ENCODE assay signal across 9 cellular contexts in genomic region chr20:1225263-1225728, GRCh38. TPM values are rescaled to one million over a fixed set of nuclear protein-coding genes. Genes with fewer than 3 reads are reported as not detected.
A peak's percentile ranks its signal among the peaks of the same experiment; 100 is the strongest.
DNase-seq lines count a peak whose midpoint lies in the region; ATAC-seq and TF ChIP-seq lines count a peak whose summit lies in the region.
"Had no signal": no experiment of that assay in that cellular context is flagged by ENCODE, and none has a peak within 500 bp of the region (broad histone marks: within the 10 kb centered on the region; RNA-seq: fewer than 3 reads in every experiment).

No MANE protein-coding gene starts in this region.

- H3K27ac ChIP-seq in liver (ENCODE audit: low read depth in 1 of 2, low read length in 2 of 2) (no peak overlapping the region), upper lobe of right lung (no peak overlapping the region), thyroid gland (no peak overlapping the region)

- no peak for DNase-seq in activated naive CD4-positive, alpha-beta T cell (lab: John Stamatoyannopoulos, UW)
- no peak for DNase-seq in activated naive CD8-positive, alpha-beta T cell treated with anti-CD3 and anti-CD28 coated beads, Interleukin-2, amount 10 ng/mL, durations not matched to agents 7 days and 5 days
- DNase-seq in upper lobe of right lung: no peak
- DNase-seq in NCI-H524 treated with DMSO at 0.1 percent for 48 hours (lab: John Stamatoyannopoulos, UW): no peak
- DNase-seq in SHP77 (lab: John Stamatoyannopoulos, UW): no peak
- DNase-seq in thyroid gland: no peak

- peak overlapping the region; percentile 67 for H3K4me3 Mint-ChIP-seq in activated naive CD4-positive, alpha-beta T cell treated with anti-CD3 and anti-CD28 coated beads, Interleukin-2, amount 50 U/mL, for 24 hours
- peak overlapping the region; percentile 86 for H3K4me3 Mint-ChIP-seq in activated naive CD8-positive, alpha-beta T cell treated with anti-CD3 and anti-CD28 coated beads, Interleukin-2, amount 10 ng/mL, durations not matched to agents 7 days and 5 days

- 4% methylated on average over 26 of the region's 26 CpGs for WGBS in liver
- 4 to 9% methylated on average over 9 to 21 of the region's 26 CpGs for WGBS in thyroid gland, 2 donors

- no peak overlapping the region for H3K27ac Mint-ChIP-seq in activated naive CD4-positive, alpha-beta T cell treated with anti-CD3 and anti-CD28 coated beads, Interleukin-2, amount 50 U/mL, for 24 hours
- H3K27ac Mint-ChIP-seq in activated naive CD8-positive, alpha-beta T cell treated with anti-CD3 and anti-CD28 coated beads, Interleukin-2, amount 10 ng/mL, durations not matched to agents 7 days and 5 days: no peak overlapping the region

- no peaks in the 10 kb centered on the region for H3K9me3 ChIP-seq in liver (ENCODE audit: control insufficient read depth in 4 of 4, low read length in 3 of 4)
- no peaks in the 10 kb centered on the region for H3K9me3 ChIP-seq in upper lobe of right lung
- H3K9me3 ChIP-seq in thyroid gland: no peaks in the 10 kb centered on the region

- H3K27me3 Mint-ChIP-seq in activated naive CD4-positive, alpha-beta T cell treated with anti-CD3 and anti-CD28 coated beads, Interleukin-2, amount 50 U/mL, for 24 hours: peaks cover 1% of the 10 kb centered on the region
- H3K27me3 Mint-ChIP-seq in activated naive CD8-positive, alpha-beta T cell treated with anti-CD3 and anti-CD28 coated beads, Interleukin-2, amount 10 ng/mL, durations not matched to agents 7 days and 5 days: peaks cover 40% of the 10 kb centered on the region

- no peaks in the 10 kb centered on the region for H3K9me3 Mint-ChIP-seq in activated naive CD4-positive, alpha-beta T cell treated with anti-CD3 and anti-CD28 coated beads, Interleukin-2, amount 50 U/mL, for 24 hours
- no peaks in the 10 kb centered on the region for H3K9me3 Mint-ChIP-seq in activated naive CD8-positive, alpha-beta T cell treated with anti-CD3 and anti-CD28 coated beads, Interleukin-2, amount 10 ng/mL, durations not matched to agents 7 days and 5 days

- no peak for TF ChIP-seq CTCF in liver (IDR thresholded peaks at IDR 0.05; ENCODE audit: low read depth, low read length, missing input control)
- TF ChIP-seq CTCF in upper lobe of right lung (IDR thresholded peaks at IDR 0.05): no peak
- no peak for TF ChIP-seq CTCF in thyroid gland (IDR thresholded peaks at IDR 0.05)

- ATAC-seq in activated naive CD8-positive, alpha-beta T cell treated with anti-CD3 and anti-CD28 coated beads, Interleukin-2, amount 10 ng/mL, durations not matched to agents 7 days and 5 days (ENCODE audit: low read depth): peak; percentile 49
- ATAC-seq in upper lobe of right lung: no peak

- no peak for TF ChIP-seq POLR2A in thyroid gland (IDR thresholded peaks at IDR 0.05)

- H3K4me1 ChIP-seq in liver (ENCODE audit: control insufficient read depth in 4 of 4, insufficient read depth in 4 of 4, low read length in 3 of 4): peaks cover 3 to 10% (median 7%) of the 10 kb centered on the region in 4 donors
- H3K4me1 ChIP-seq in upper lobe of right lung: no peaks in the 10 kb centered on the region
- H3K4me1 ChIP-seq in thyroid gland: peaks cover 0 to 10% of the 10 kb centered on the region in 2 donors

- TF ChIP-seq RAD21 in liver (IDR thresholded peaks at IDR 0.05): no peak

- intact Hi-C loops in upper lobe of right lung (cut with DNase I): no loop called here
- intact Hi-C loops in thyroid gland (cut with DNase I): no loop called here

- peaks cover 15% of the 10 kb centered on the region for H3K4me1 Mint-ChIP-seq in activated naive CD4-positive, alpha-beta T cell treated with anti-CD3 and anti-CD28 coated beads, Interleukin-2, amount 50 U/mL, for 24 hours
- H3K4me1 Mint-ChIP-seq in activated naive CD8-positive, alpha-beta T cell treated with anti-CD3 and anti-CD28 coated beads, Interleukin-2, amount 10 ng/mL, durations not matched to agents 7 days and 5 days: peaks cover 15% of the 10 kb centered on the region

- H3K9ac ChIP-seq in liver (ENCODE audit: low read depth in 1 of 2, low read length in 2 of 2): no peak overlapping the region

- peaks cover 0 to 8% (median 0%) of the 10 kb centered on the region in 4 donors for H3K27me3 ChIP-seq in liver (ENCODE audit: control insufficient read depth in 4 of 4, insufficient read depth in 4 of 4, low read length in 3 of 4)
- peaks cover 30% of the 10 kb centered on the region for H3K27me3 ChIP-seq in upper lobe of right lung
- no peaks in the 10 kb centered on the region for H3K27me3 ChIP-seq in thyroid gland

- POLR2A ChIA-PET in activated naive CD8-positive, alpha-beta T cell treated with anti-CD3 and anti-CD28 coated beads, Interleukin-2, amount 10 ng/mL, durations not matched to agents 7 days and 5 days (lab: Charles Lee): interaction anchor here (0.9 to 1.2 kb wide), 3 partner anchors 8 to 41 kb away, joined by 3 to 6 read pairs (median 4); partner anchors contain the start of gene SNPH

- H3K4me3 ChIP-seq in liver (ENCODE audit: low read depth in 1 of 3, low read length in 3 of 3) (peak overlapping the region in 2 of 3 donors; percentile 19 to 74), upper lobe of right lung (peak overlapping the region; percentile 38), thyroid gland (replicated peaks in 1 of 3) (peak overlapping the region in 1 of 3 donors; percentile 31)

- no peaks in the 10 kb centered on the region for H3K36me3 Mint-ChIP-seq in activated naive CD4-positive, alpha-beta T cell treated with anti-CD3 and anti-CD28 coated beads, Interleukin-2, amount 50 U/mL, for 24 hours
- no peaks in the 10 kb centered on the region for H3K36me3 Mint-ChIP-seq in activated naive CD8-positive, alpha-beta T cell treated with anti-CD3 and anti-CD28 coated beads, Interleukin-2, amount 10 ng/mL, durations not matched to agents 7 days and 5 days

- H3K36me3 ChIP-seq in liver (ENCODE audit: control insufficient read depth in 4 of 4, insufficient read depth in 3 of 4, low read depth in 1 of 4, low read length in 3 of 4) (no peaks in the 10 kb centered on the region), upper lobe of right lung (no peaks in the 10 kb centered on the region), thyroid gland (no peaks in the 10 kb centered on the region)

TF ChIP-seq in liver, 16 proteins besides CTCF, POLR2A, EP300 and RAD21:
- TF ChIP-seq GABPA (IDR thresholded peaks at IDR 0.05 in 1 of 2, conservative IDR thresholded peaks at IDR 0.05 in 1 of 2): no peak
- no peak for TF ChIP-seq EGR1 (IDR thresholded peaks at IDR 0.05; ENCODE audit: low read depth in 2 of 2)
- TF ChIP-seq RXRA (IDR thresholded peaks at IDR 0.05): no peak
- TF ChIP-seq JUND (IDR thresholded peaks at IDR 0.05): no peak
- TF ChIP-seq, protein P1, sequence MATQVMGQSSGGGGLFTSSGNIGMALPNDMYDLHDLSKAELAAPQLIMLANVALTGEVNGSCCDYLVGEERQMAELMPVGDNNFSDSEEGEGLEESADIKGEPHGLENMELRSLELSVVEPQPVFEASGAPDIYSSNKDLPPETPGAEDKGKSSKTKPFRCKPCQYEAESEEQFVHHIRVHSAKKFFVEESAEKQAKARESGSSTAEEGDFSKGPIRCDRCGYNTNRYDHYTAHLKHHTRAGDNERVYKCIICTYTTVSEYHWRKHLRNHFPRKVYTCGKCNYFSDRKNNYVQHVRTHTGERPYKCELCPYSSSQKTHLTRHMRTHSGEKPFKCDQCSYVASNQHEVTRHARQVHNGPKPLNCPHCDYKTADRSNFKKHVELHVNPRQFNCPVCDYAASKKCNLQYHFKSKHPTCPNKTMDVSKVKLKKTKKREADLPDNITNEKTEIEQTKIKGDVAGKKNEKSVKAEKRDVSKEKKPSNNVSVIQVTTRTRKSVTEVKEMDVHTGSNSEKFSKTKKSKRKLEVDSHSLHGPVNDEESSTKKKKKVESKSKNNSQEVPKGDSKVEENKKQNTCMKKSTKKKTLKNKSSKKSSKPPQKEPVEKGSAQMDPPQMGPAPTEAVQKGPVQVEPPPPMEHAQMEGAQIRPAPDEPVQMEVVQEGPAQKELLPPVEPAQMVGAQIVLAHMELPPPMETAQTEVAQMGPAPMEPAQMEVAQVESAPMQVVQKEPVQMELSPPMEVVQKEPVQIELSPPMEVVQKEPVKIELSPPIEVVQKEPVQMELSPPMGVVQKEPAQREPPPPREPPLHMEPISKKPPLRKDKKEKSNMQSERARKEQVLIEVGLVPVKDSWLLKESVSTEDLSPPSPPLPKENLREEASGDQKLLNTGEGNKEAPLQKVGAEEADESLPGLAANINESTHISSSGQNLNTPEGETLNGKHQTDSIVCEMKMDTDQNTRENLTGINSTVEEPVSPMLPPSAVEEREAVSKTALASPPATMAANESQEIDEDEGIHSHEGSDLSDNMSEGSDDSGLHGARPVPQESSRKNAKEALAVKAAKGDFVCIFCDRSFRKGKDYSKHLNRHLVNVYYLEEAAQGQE (IDR thresholded peaks at IDR 0.05): no peak

RNA-seq across cellular contexts. Expression of gene RAD21L1, which starts 0.5 kb away (rescaled TPM):
- under 1 TPM in 1 of 2 experiments, not detected in 1; 0.48 TPM for total RNA-seq in activated naive CD8-positive, alpha-beta T cell treated with anti-CD3 and anti-CD28 coated beads, Interleukin-2, amount 10 ng/mL, durations not matched to agents 7 days and 5 days
- total RNA-seq in liver (not detected), upper lobe of right lung (not detected), thyroid gland (not detected)
- polyA plus RNA-seq in liver: not detected
- total RNA-seq: activated CD8-positive, alpha-beta memory T cell treated with anti-CD3 and anti-CD28 coated beads for 36 hours had no signal

RNA-seq across cellular contexts. Expression of gene C20orf202, which starts 22.0 kb away (rescaled TPM):
- total RNA-seq in activated naive CD8-positive, alpha-beta T cell treated with anti-CD3 and anti-CD28 coated beads, Interleukin-2, amount 10 ng/mL, durations not matched to agents 7 days and 5 days: under 1 TPM; 0.25 to 0.26 TPM
- total RNA-seq in liver (under 1 TPM; 0.14 to 0.42 TPM), upper lobe of right lung (0.64 TPM), thyroid gland (under 1 TPM in 1 of 4 donors, not detected in 3; 0.27 TPM)
- under 1 TPM; 0.07 to 0.10 TPM for polyA plus RNA-seq in liver
- total RNA-seq: activated CD8-positive, alpha-beta memory T cell treated with anti-CD3 and anti-CD28 coated beads for 36 hours had no signal

RNA-seq across cellular contexts. Expression of gene TMEM74B, which starts 40.5 kb away (rescaled TPM):
- 1 to 10 TPM; 3.5 to 4.0 TPM for total RNA-seq in activated naive CD8-positive, alpha-beta T cell treated with anti-CD3 and anti-CD28 coated beads, Interleukin-2, amount 10 ng/mL, durations not matched to agents 7 days and 5 days
- total RNA-seq in liver (1 to 10 TPM in 1 of 2 donors, under 1 TPM in 1; 0.42 to 3.4 TPM), upper lobe of right lung (6.1 TPM), thyroid gland (1 to 10 TPM in 3 of 4 donors, under 1 TPM in 1; 0.63 to 2.7 (median 1.8) TPM)
- under 1 TPM; 0.14 to 0.76 TPM for polyA plus RNA-seq in liver

RNA-seq across cellular contexts. Expression of gene SNPH, which starts 40.8 kb away (rescaled TPM):
- 1 to 10 TPM; 8.8 to 9.7 TPM for total RNA-seq in activated naive CD8-positive, alpha-beta T cell treated with anti-CD3 and anti-CD28 coated beads, Interleukin-2, amount 10 ng/mL, durations not matched to agents 7 days and 5 days
- total RNA-seq in liver (under 1 TPM; 0.28 to 0.50 TPM), upper lobe of right lung (4.3 TPM), thyroid gland (10 to 100 TPM in 3 of 4 donors, 1 to 10 TPM in 1; 9.3 to 16.2 (median 13.6) TPM)
- under 1 TPM; 0.04 to 0.14 TPM for polyA plus RNA-seq in liver
